1 cellular context compared by ENCODE assay signal in the genomic region with DNA sequence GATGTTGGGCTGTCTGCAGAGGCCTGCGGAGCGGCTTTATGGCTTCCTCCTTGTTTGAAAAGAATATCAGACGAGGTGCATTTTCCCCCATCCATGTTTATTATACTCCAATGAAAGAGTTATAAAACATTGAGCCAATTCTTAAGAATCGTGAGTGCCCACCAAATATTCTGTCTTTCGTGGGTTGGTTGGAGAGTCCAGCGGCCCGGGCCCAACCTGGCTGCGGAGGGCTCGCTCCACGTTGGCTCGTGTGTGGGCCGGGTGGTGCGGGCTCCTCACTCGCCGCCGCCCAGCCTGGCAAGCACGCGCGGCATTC.
TF ChIP-seq lines count a peak whose summit lies in the region.

No MANE protein-coding gene starts in this region.

TF ChIP-seq in HCT116, 20 proteins besides CTCF, POLR2A, EP300 and RAD21 (continued from another document):
- no peak for TF ChIP-seq ZNF274 (IDR thresholded peaks at IDR 0.05; ENCODE audit: low read depth, low read length)
